ENCODE assay signal across 24 cellular contexts in the genomic region with DNA sequence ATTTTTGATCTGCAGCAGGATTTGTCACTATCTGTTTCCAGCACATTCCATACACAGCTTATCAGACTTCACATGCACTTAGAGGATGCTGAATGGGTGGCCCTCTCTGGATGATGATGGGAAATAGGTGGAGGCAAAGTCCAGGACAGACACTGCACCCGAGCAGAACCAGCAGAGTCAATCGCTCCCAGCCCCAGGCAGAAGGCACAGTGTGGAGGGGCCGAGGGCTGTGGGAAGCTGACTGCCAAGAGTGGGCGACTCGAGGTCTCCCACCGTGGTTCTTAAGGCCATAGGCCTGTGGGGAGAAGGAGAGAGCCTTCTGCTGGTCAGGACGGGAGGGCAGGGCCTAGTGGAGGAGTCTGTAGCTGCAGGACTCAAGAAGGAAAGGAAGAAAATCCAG.
A peak's percentile ranks its signal among the peaks of the same experiment; 100 is the strongest.
DNase-seq lines count a peak whose midpoint lies in the region; ATAC-seq and TF ChIP-seq lines count a peak whose summit lies in the region.
"Had no signal": no experiment of that assay in that cellular context is flagged by ENCODE, and none has a peak within 500 bp of the region (broad histone marks: within the 10 kb centered on the region; RNA-seq: fewer than 3 reads in every experiment).

No MANE protein-coding gene starts in this region.

- H2BK120ac ChIP-seq in mesendoderm (ENCODE audit: low read depth, low read length), result no peak overlapping the region

- no peak overlapping the region for H2AK5ac ChIP-seq in mesendoderm (ENCODE audit: low read length)

- WGBS in mesendoderm (ENCODE audit: extremely low coverage, insufficient coverage, low lambda C conversion rate), result no CpG with 5 or more reads among the region's 7 CpGs

- no peak overlapping the region for H3K23ac ChIP-seq in mesendoderm (ENCODE audit: low read length)

- intact Hi-C loops in upper lobe of right lung (cut with DNase I), result no loop called here

- H3K36me3 ChIP-seq in mesendoderm (ENCODE audit: control insufficient read depth, insufficient read depth, low read length) (no peaks in the 10 kb centered on the region), upper lobe of right lung (no peaks in the 10 kb centered on the region)
- H3K36me3 ChIP-seq: BE2C, BLaER1 had no signal

- no peak overlapping the region for H3K4me2 ChIP-seq in mesendoderm (ENCODE audit: low read length)
- H3K4me2 ChIP-seq: BLaER1 had no signal

- TF ChIP-seq CTCF in upper lobe of right lung (IDR thresholded peaks at IDR 0.05), result no peak

- ATAC-seq in stimulated activated naive CD8-positive, alpha-beta T cell treated with anti-CD3 and anti-CD28 coated beads, Interleukin-15, amount 100 ng/mL, for 72 hours, result peak; percentile 10
- ATAC-seq in stimulated activated naive CD8-positive, alpha-beta T cell treated with anti-CD3 and anti-CD28 coated beads, Interleukin-15, Interleukin-2, amounts not matched to agents 100 U/mL and 50 U/mL, for 24 hours, result no peak
- peak; percentile 6 for ATAC-seq in upper lobe of right lung
- no peak for ATAC-seq in HG02870 (IDR thresholded peaks at IDR 0.05; ENCODE audit: unreplicated experiment)
- ATAC-seq: GM12878 had no signal

- no peaks in the 10 kb centered on the region for H3K4me1 Mint-ChIP-seq in stimulated activated naive CD8-positive, alpha-beta T cell treated with anti-CD3 and anti-CD28 coated beads, Interleukin-15, amount 100 ng/mL, for 72 hours
- H3K4me1 Mint-ChIP-seq: CD14-positive monocyte; CD4-positive, alpha-beta memory T cell; CD4-positive, CD25-positive, alpha-beta regulatory T cell; CD8-positive, alpha-beta memory T cell had no signal

- no peak overlapping the region for H3K4me3 ChIP-seq in mesendoderm (ENCODE audit: low read length)
- no peak overlapping the region for H3K4me3 ChIP-seq in upper lobe of right lung
- H3K4me3 ChIP-seq: BLaER1, GM12878 had no signal

- no peak overlapping the region for H3K56ac ChIP-seq in mesendoderm (ENCODE audit: low read length)

- H3K4me1 ChIP-seq in mesendoderm (ENCODE audit: control insufficient read depth, low read depth, low read length), result no peaks in the 10 kb centered on the region
- no peaks in the 10 kb centered on the region for H3K4me1 ChIP-seq in upper lobe of right lung
- H3K4me1 ChIP-seq: BE2C had no signal

- no peaks in the 10 kb centered on the region for H3K9me3 ChIP-seq in upper lobe of right lung
- H3K9me3 ChIP-seq: BE2C had no signal

- H2BK15ac ChIP-seq in mesendoderm (replicated peaks; ENCODE audit: low read depth), result no peak overlapping the region

- H4K8ac ChIP-seq in mesendoderm (ENCODE audit: low read depth, low read length), result no peak overlapping the region

- no peak overlapping the region for H3K27ac ChIP-seq in mesendoderm (ENCODE audit: low read depth, low read length)
- H3K27ac ChIP-seq in upper lobe of right lung, result no peak overlapping the region
- H3K27ac ChIP-seq: BLaER1 had no signal

- H3K79me1 ChIP-seq in mesendoderm (ENCODE audit: low read length), result no peaks in the 10 kb centered on the region

- H3K4me3 Mint-ChIP-seq in stimulated activated naive CD8-positive, alpha-beta T cell treated with anti-CD3 and anti-CD28 coated beads, Interleukin-15, amount 100 ng/mL, for 72 hours, result no peak overlapping the region
- H3K4me3 Mint-ChIP-seq: CD14-positive monocyte; CD4-positive, alpha-beta memory T cell; CD4-positive, CD25-positive, alpha-beta regulatory T cell; CD8-positive, alpha-beta memory T cell had no signal

- H3K4ac ChIP-seq in mesendoderm (ENCODE audit: low read depth, low read length), result no peak overlapping the region

- H3K9ac ChIP-seq in mesendoderm (ENCODE audit: low read length), result no peak overlapping the region
- H3K9ac ChIP-seq: BLaER1 had no signal

- no peak overlapping the region for H3K18ac ChIP-seq in mesendoderm (ENCODE audit: low read length)

- no peak overlapping the region for H4K5ac ChIP-seq in mesendoderm (ENCODE audit: low read length)

- no peaks in the 10 kb centered on the region for H3K9me3 Mint-ChIP-seq in stimulated activated naive CD8-positive, alpha-beta T cell treated with anti-CD3 and anti-CD28 coated beads, Interleukin-15, amount 100 ng/mL, for 72 hours
- H3K9me3 Mint-ChIP-seq: CD8-positive, alpha-beta memory T cell had no signal

- H3K27me3 ChIP-seq in mesendoderm (ENCODE audit: insufficient read depth, low read length, poor library complexity) (no peaks in the 10 kb centered on the region), upper lobe of right lung (no peaks in the 10 kb centered on the region)
- H3K27me3 ChIP-seq: BE2C, BLaER1 had no signal

- no peak for DNase-seq in stimulated activated naive CD8-positive, alpha-beta T cell treated with anti-CD3 and anti-CD28 coated beads, Interleukin-15, amount 100 ng/mL, for 72 hours
- DNase-seq in stimulated activated naive CD8-positive, alpha-beta T cell treated with anti-CD3 and anti-CD28 coated beads, Interleukin-15, Interleukin-2, amounts not matched to agents 100 U/mL and 50 U/mL, for 24 hours, result no peak
- DNase-seq in mesendoderm, result peak; percentile 6
- no peak for DNase-seq in upper lobe of right lung
- DNase-seq in activated CD8-positive, alpha-beta memory T cell treated with anti-CD3 and anti-CD28 coated beads for 24 hours, result no peak
- DNase-seq: 8988T; ACHN; BE2C; C1 segment of cervical spinal cord; CD4-positive, alpha-beta memory T cell; CD4-positive, CD25-positive, alpha-beta regulatory T cell; CD8-positive, alpha-beta memory T cell; COR-L47; DMS 273 treated with DMSO at 0.1 percent for 48 hours; DMS153; DMS53; DMS79; DND-41; EL; GDM1 had no signal

- H2BK5ac ChIP-seq in mesendoderm (ENCODE audit: low read length), result no peak overlapping the region

- H3K79me2 ChIP-seq in mesendoderm (ENCODE audit: control insufficient read depth, insufficient read depth, low read length), result no peaks in the 10 kb centered on the region

- H3K27ac Mint-ChIP-seq in stimulated activated naive CD8-positive, alpha-beta T cell treated with anti-CD3 and anti-CD28 coated beads, Interleukin-15, amount 100 ng/mL, for 72 hours, result no peak overlapping the region
- H3K27ac Mint-ChIP-seq: CD14-positive monocyte; CD8-positive, alpha-beta memory T cell had no signal

- no peaks in the 10 kb centered on the region for H3K27me3 Mint-ChIP-seq in stimulated activated naive CD8-positive, alpha-beta T cell treated with anti-CD3 and anti-CD28 coated beads, Interleukin-15, amount 100 ng/mL, for 72 hours

Comparison
In these comparisons a context has a peak if more than half of its experiments do, and no peak if none do; other contexts are left out.
1. ATAC-seq: peak in stimulated activated naive CD8-positive, alpha-beta T cell treated with anti-CD3 and anti-CD28 coated beads, Interleukin-15, amount 100 ng/mL, for 72 hours (single experiment) and upper lobe of right lung (single experiment); none in stimulated activated naive CD8-positive, alpha-beta T cell treated with anti-CD3 and anti-CD28 coated beads, Interleukin-15, Interleukin-2, amounts not matched to agents 100 U/mL and 50 U/mL, for 24 hours (single experiment) and HG02870 (single experiment).